8 cellular contexts compared by ENCODE assay signal in the genomic region with DNA sequence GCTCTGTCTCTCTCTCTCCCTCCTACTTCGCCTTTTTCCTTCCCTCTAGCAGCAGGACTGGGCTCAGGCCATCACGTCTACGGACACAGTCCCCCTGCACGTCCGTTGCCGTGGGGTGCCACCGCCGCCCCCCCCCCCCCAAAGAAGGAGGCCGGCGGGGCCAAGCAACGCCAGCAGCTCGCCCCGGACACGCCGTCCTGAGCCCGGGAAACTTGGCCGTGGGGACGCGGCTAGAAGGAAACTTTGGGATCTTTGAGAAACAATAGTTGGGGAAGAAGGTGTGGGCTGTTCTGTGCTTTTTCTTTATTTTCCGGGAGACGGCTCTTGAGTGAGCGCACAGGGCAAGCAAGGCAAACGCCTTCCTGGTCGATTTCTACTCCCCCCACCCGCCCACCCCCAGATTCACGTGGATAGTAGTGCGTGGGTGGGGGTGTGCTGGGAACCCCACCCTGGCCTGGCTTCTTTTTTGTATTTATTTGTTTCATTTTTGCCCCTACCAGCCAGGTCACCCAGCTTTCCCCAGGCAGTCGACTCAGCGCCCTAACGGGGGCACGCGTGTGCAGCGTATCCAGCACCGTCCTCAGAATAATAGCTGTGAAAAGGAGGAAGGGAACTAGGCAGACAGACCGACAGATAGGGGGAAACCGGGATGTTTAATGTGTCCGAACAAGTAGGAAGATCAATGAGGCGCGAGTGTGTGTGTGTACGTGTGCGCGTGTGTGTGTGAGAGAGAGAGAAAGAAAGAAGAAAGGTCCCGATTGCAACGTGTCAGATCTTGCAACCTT. TPM values are rescaled to one million over a fixed set of nuclear protein-coding genes. Genes with fewer than 3 reads are reported as not detected.
DNase-seq lines count a peak whose midpoint lies in the region; ATAC-seq and TF ChIP-seq lines count a peak whose summit lies in the region.

No MANE protein-coding gene starts in this region.

- no peak for ATAC-seq in activated T-helper 17 cell treated with anti-CD3 and anti-CD28 coated beads, Interleukin-2, amount 50 U/mL, for 72 hours (replicated peaks)
- ATAC-seq in omental fat pad (ENCODE audit: low FRiP score) (no peak), GM21447 (IDR thresholded peaks at IDR 0.05; ENCODE audit: unreplicated experiment) (no peak)

- peaks cover 38% of the 10 kb centered on the region for H3K4me1 Mint-ChIP-seq in activated T-helper 17 cell treated with anti-CD3 and anti-CD28 coated beads, Interleukin-2, amount 50 U/mL, for 72 hours
- peaks cover 47% of the 10 kb centered on the region for H3K4me1 Mint-ChIP-seq in neural crest cell

- peak overlapping the region; percentile 90 for H3K4me3 Mint-ChIP-seq in activated T-helper 17 cell treated with anti-CD3 and anti-CD28 coated beads, Interleukin-2, amount 50 U/mL, for 72 hours
- peak overlapping the region; percentile 98 for H3K4me3 Mint-ChIP-seq in neural crest cell

- H3K36me3 Mint-ChIP-seq in activated T-helper 17 cell treated with anti-CD3 and anti-CD28 coated beads, Interleukin-2, amount 50 U/mL, for 72 hours (ENCODE audit: low read depth) = peaks cover 66% of the 10 kb centered on the region
- H3K36me3 Mint-ChIP-seq in neural crest cell (ENCODE audit: low read depth) = no peaks in the 10 kb centered on the region

- no peaks in the 10 kb centered on the region for H3K27me3 Mint-ChIP-seq in activated T-helper 17 cell treated with anti-CD3 and anti-CD28 coated beads, Interleukin-2, amount 50 U/mL, for 72 hours
- H3K27me3 Mint-ChIP-seq in neural crest cell (ENCODE audit: low read depth) = peaks cover 15% of the 10 kb centered on the region

- in situ Hi-C loops in KBM-7 (cut with MboI; ENCODE audit: low pct_unique_long_range_greater_than_20kb, low sequenced_read_pairs) = no loop called here

- H3K9me3 Mint-ChIP-seq in activated T-helper 17 cell treated with anti-CD3 and anti-CD28 coated beads, Interleukin-2, amount 50 U/mL, for 72 hours = no peaks in the 10 kb centered on the region
- no peaks in the 10 kb centered on the region for H3K9me3 Mint-ChIP-seq in neural crest cell

- peak overlapping the region; percentile 94 for H3K27ac Mint-ChIP-seq in activated T-helper 17 cell treated with anti-CD3 and anti-CD28 coated beads, Interleukin-2, amount 50 U/mL, for 72 hours
- H3K27ac Mint-ChIP-seq in neural crest cell (ENCODE audit: unreplicated experiment) = peak overlapping the region; percentile 92

- H3K4me3 ChIP-seq in MG63 = peak overlapping the region; percentile 61
- peak overlapping the region; percentile 71 for H3K4me3 ChIP-seq in fibroblast of the aortic adventitia (ENCODE audit: low read depth, low read length)

- H3K9me3 ChIP-seq in MG63 = no peaks in the 10 kb centered on the region

- no peaks in the 10 kb centered on the region for H3K27me3 ChIP-seq in MG63

- TF ChIP-seq CTCF in fibroblast of the aortic adventitia (IDR thresholded peaks at IDR 0.05; ENCODE audit: insufficient read depth, low read length) (peak; percentile 21), neural crest cell (conservative IDR thresholded peaks at IDR 0.05) (no peak), omental fat pad (IDR thresholded peaks at IDR 0.05) (no peak)

- DNase-seq in GDM1 (lab: John Stamatoyannopoulos, UW) (peak; percentile 30), MG63 (peak; percentile 8), fibroblast of the aortic adventitia (ENCODE audit: low read depth) (peak; percentile 47), neural crest cell (ENCODE audit: low read depth, low spot score) (no peak), omental fat pad (ENCODE audit: low spot score) (no peak), KBM-7 (no peak)

- H3K36me3 ChIP-seq in MG63 = no peaks in the 10 kb centered on the region

RNA-seq across cellular contexts. Expression of a gene that starts 1.4 kb away (rescaled TPM):
- total RNA-seq in MG63 (2014; rRNA removed; shearing (Covaris generic); ENCODE audit: low replicate concordance) = 13.0 and 15.7 TPM in 2 replicates
- 100 to 1,000 TPM in 1 of 2 donors, 10 to 100 TPM in 1; 32.5 to 130 TPM for total RNA-seq in activated T-helper 17 cell treated with anti-CD3 and anti-CD28 coated beads, Interleukin-2, amount 50 U/mL, for 72 hours
- total RNA-seq in fibroblast of the aortic adventitia (ENCODE audit: low replicate concordance) (20.3 and 32.7 TPM in 2 replicates), neural crest cell (18.6 and 20.6 TPM in 2 replicates), omental fat pad (10 to 100 TPM; 32.3 to 40.0 (median 36.4) TPM)

Comparison
In these comparisons a context has a peak if more than half of its experiments do, and no peak if none do; other contexts are left out.
1. DNase-seq: peak in GDM1 (single experiment), MG63 (single experiment) and fibroblast of the aortic adventitia (single experiment); none in neural crest cell (single experiment), omental fat pad (single experiment) and KBM-7 (single experiment).